Comparison of ENCODE assay signal across 18 cellular contexts in genomic region chr1:229432116-229432461, GRCh38. TPM values are rescaled to one million over a fixed set of nuclear protein-coding genes. Genes with fewer than 3 reads are reported as not detected.
DNase-seq lines count a peak whose midpoint lies in the region; ATAC-seq, FAIRE-seq and TF ChIP-seq lines count a peak whose summit lies in the region.
"Had no signal": no experiment of that assay in that cellular context is flagged by ENCODE, and none has a peak within 500 bp of the region (broad histone marks: within the 10 kb centered on the region; RNA-seq: fewer than 3 reads in every experiment).

No MANE protein-coding gene starts in this region.

- H3K36me3 Mint-ChIP-seq in activated T-cell treated with anti-CD3 and anti-CD28 coated beads, Interleukin-2, amount 50 U/mL, for 72 hours (ENCODE audit: insufficient read depth in 2 of 2) = peaks cover 3 to 4% of the 10 kb centered on the region in 2 donors
- H3K36me3 Mint-ChIP-seq in T-cell = no peaks in the 10 kb centered on the region
- H3K36me3 Mint-ChIP-seq in stimulated activated memory B cell treated with anti-CD40 and anti-IgM and Interleukin-4, amounts not matched to agents 10 μg/mL and 1 μg/mL and 100 μg/mL, for 72 hours = peaks cover 6% of the 10 kb centered on the region
- no peaks in the 10 kb centered on the region for H3K36me3 Mint-ChIP-seq in chondrocyte (ENCODE audit: low read depth)

- H3K9me3 Mint-ChIP-seq in activated T-cell treated with anti-CD3 and anti-CD28 coated beads, Interleukin-2, amount 50 U/mL, for 72 hours = no peaks in the 10 kb centered on the region
- H3K9me3 Mint-ChIP-seq in T-cell (no peaks in the 10 kb centered on the region), chondrocyte (ENCODE audit: low read depth) (peaks cover 2% of the 10 kb centered on the region)
- no peaks in the 10 kb centered on the region for H3K9me3 Mint-ChIP-seq in stimulated activated memory B cell treated with anti-CD40 and anti-IgM and Interleukin-4, amounts not matched to agents 10 μg/mL and 1 μg/mL and 100 μg/mL, for 72 hours

- no peak overlapping the region for H3K9ac ChIP-seq in kidney (ENCODE audit: low read length in 2 of 2)

- H3K4me1 Mint-ChIP-seq in activated T-cell treated with anti-CD3 and anti-CD28 coated beads, Interleukin-2, amount 50 U/mL, for 72 hours (ENCODE audit: low read depth) = peaks cover 20% of the 10 kb centered on the region
- H3K4me1 Mint-ChIP-seq in T-cell (peaks cover 12 to 31% (median 22%) of the 10 kb centered on the region in 3 donors), chondrocyte (ENCODE audit: low read depth) (peaks cover 21% of the 10 kb centered on the region)
- H3K4me1 Mint-ChIP-seq in stimulated activated memory B cell treated with anti-CD40 and anti-IgM and Interleukin-4, amounts not matched to agents 10 μg/mL and 1 μg/mL and 100 μg/mL, for 72 hours = peaks cover 20% of the 10 kb centered on the region

- CTCF ChIA-PET in T-cell (lab: Charles Lee) = no interaction called here

- H3K4me1 ChIP-seq in kidney (ENCODE audit: control insufficient read depth in 1 of 2, insufficient read depth in 1 of 2, low read depth in 1 of 2, low read length in 2 of 2) = peaks cover 0 to 4% of the 10 kb centered on the region in 2 donors

- no peak for TF ChIP-seq CTCF in kidney (IDR thresholded peaks at IDR 0.05; ENCODE audit: borderline replicate concordance, extremely low read depth, insufficient read depth)
- TF ChIP-seq CTCF in chondrocyte (IDR thresholded peaks at IDR 0.05) = no peak

- H3K4me3 ChIP-seq in kidney (ENCODE audit: low read length in 2 of 2) = no peak overlapping the region
- H3K4me3 ChIP-seq: cardiac muscle cell, PC-9 had no signal

- POLR2A ChIA-PET in T-cell (lab: Charles Lee) = no interaction called here

- no peak overlapping the region for H3K27ac ChIP-seq in kidney (ENCODE audit: low read depth in 2 of 2, low read length in 2 of 2)
- H3K27ac ChIP-seq: cardiac muscle cell, pancreas, PC-9 had no signal

- no peaks in the 10 kb centered on the region for H3K36me3 ChIP-seq in kidney (ENCODE audit: control insufficient read depth in 1 of 2, insufficient read depth in 2 of 2, low read length in 2 of 2)
- H3K36me3 ChIP-seq: cardiac muscle cell, pancreas had no signal

- DNase-seq in activated T-cell treated with anti-CD3 and anti-CD28 coated beads, Interleukin-2, amount 50 U/mL, for 72 hours = no peak
- DNase-seq in activated T-cell treated with anti-CD3 and anti-CD28 coated beads, Interleukin-2, amount 50 U/mL, for 1 hour = no peak
- no peak for DNase-seq in T-cell
- peak; percentile 71 for DNase-seq in kidney
- no peak for DNase-seq in chondrocyte (ENCODE audit: low spot score)
- DNase-seq in COLO668 (lab: John Stamatoyannopoulos, UW; ENCODE audit: unreplicated experiment) = no peak
- DNase-seq: ACHN; activated naive CD4-positive, alpha-beta T cell; Calu3; foreskin melanocyte; midbrain; NCI-H1930; NCI-H510A treated with DMSO at 0.1 percent for 48 hours; PC-9 had no signal

- no peak overlapping the region for H3K27ac Mint-ChIP-seq in activated T-cell treated with anti-CD3 and anti-CD28 coated beads, Interleukin-2, amount 50 U/mL, for 72 hours
- H3K27ac Mint-ChIP-seq in T-cell = no peak overlapping the region
- no peak overlapping the region for H3K27ac Mint-ChIP-seq in stimulated activated memory B cell treated with anti-CD40 and anti-IgM and Interleukin-4, amounts not matched to agents 10 μg/mL and 1 μg/mL and 100 μg/mL, for 72 hours
- H3K27ac Mint-ChIP-seq in chondrocyte (ENCODE audit: unreplicated experiment) = no peak overlapping the region

- H3K4me3 Mint-ChIP-seq in activated T-cell treated with anti-CD3 and anti-CD28 coated beads, Interleukin-2, amount 50 U/mL, for 72 hours = peak overlapping the region; percentile 83 to 86
- peak overlapping the region; percentile 78 to 81 (median 79) for H3K4me3 Mint-ChIP-seq in T-cell
- H3K4me3 Mint-ChIP-seq in stimulated activated memory B cell treated with anti-CD40 and anti-IgM and Interleukin-4, amounts not matched to agents 10 μg/mL and 1 μg/mL and 100 μg/mL, for 72 hours = peak overlapping the region; percentile 36
- H3K4me3 Mint-ChIP-seq in chondrocyte (ENCODE audit: unreplicated experiment) = no peak overlapping the region

- no peak for ATAC-seq in activated T-cell treated with anti-CD3 and anti-CD28 coated beads, Interleukin-2, amount 50 U/mL, for 72 hours (replicated peaks in 1 of 2)
- ATAC-seq in T-cell (replicated peaks in 1 of 4) (peak in 1 of 4 experiments; percentile 6), GM18909 (IDR thresholded peaks at IDR 0.05; ENCODE audit: poor library complexity, unreplicated experiment) (no peak)
- no peak for ATAC-seq in stimulated activated memory B cell treated with anti-CD40 and anti-IgM and Interleukin-4, amounts not matched to agents 10 μg/mL and 1 μg/mL and 100 μg/mL, for 72 hours

- FAIRE-seq in kidney (lab: Jason Lieb, UNC) = no peak
- FAIRE-seq: pancreas had no signal

- H3K27me3 Mint-ChIP-seq in activated T-cell treated with anti-CD3 and anti-CD28 coated beads, Interleukin-2, amount 50 U/mL, for 72 hours (ENCODE audit: low read depth) = peaks cover 80% of the 10 kb centered on the region
- H3K27me3 Mint-ChIP-seq in T-cell = peaks cover 41 to 76% of the 10 kb centered on the region in 2 donors
- peaks cover 81% of the 10 kb centered on the region for H3K27me3 Mint-ChIP-seq in stimulated activated memory B cell treated with anti-CD40 and anti-IgM and Interleukin-4, amounts not matched to agents 10 μg/mL and 1 μg/mL and 100 μg/mL, for 72 hours
- peaks cover 34% of the 10 kb centered on the region for H3K27me3 Mint-ChIP-seq in chondrocyte (ENCODE audit: low read depth)

- intact Hi-C loops in kidney (cut with DNase I) = no loop called here

- H3K9me3 ChIP-seq in kidney (ENCODE audit: control insufficient read depth in 1 of 2, low read length in 2 of 2) = no peaks in the 10 kb centered on the region
- H3K9me3 ChIP-seq: pancreas had no signal

RNA-seq across cellular contexts. Expression of gene ACTA1, which starts 1.8 kb away (rescaled TPM):
- not detected for total RNA-seq in activated T-cell treated with anti-CD3 and anti-CD28 coated beads, Interleukin-2, amount 50 U/mL, for 72 hours
- total RNA-seq in T-cell = under 1 TPM in 1 of 5 donors, not detected in 4; 0.32 TPM
- total RNA-seq in kidney = not detected
- polyA plus RNA-seq in kidney (ENCODE audit: insufficient read depth, low read depth, low replicate concordance) = 1.2 TPM
- total RNA-seq in chondrocyte = 0.27 to 3.6 TPM (median 3.5 TPM) in 3 replicates
- total RNA-seq: PC-9 had no signal
